Comparison of ENCODE assay signal across 22 cellular contexts in genomic region chr17:9090641-9091096, GRCh38.
DNase-seq lines count a peak whose midpoint lies in the region; ATAC-seq and TF ChIP-seq lines count a peak whose summit lies in the region.
"Had no signal": no experiment of that assay in that cellular context is flagged by ENCODE, and none has a peak within 500 bp of the region (broad histone marks: within the 10 kb centered on the region; RNA-seq: fewer than 3 reads in every experiment).

No MANE protein-coding gene starts in this region.

- H3K4me1 ChIP-seq in endodermal cell (ENCODE audit: control insufficient read depth, insufficient read depth, low read length) (no peaks in the 10 kb centered on the region), sigmoid colon (peaks cover 0 to 30% (median 5%) of the 10 kb centered on the region in 4 donors), osteoblast (ENCODE audit: insufficient read depth, low read length) (no peaks in the 10 kb centered on the region), left lung (no peaks in the 10 kb centered on the region)
- H3K4me1 ChIP-seq: testis had no signal

- peaks cover 3% of the 10 kb centered on the region for H3K9me3 Mint-ChIP-seq in endodermal cell
- no peaks in the 10 kb centered on the region for H3K9me3 Mint-ChIP-seq in activated T-helper 2 cell treated with anti-CD3 and anti-CD28 coated beads, Interferon-gamma antibody, Interleukin-2, Interleukin-4, amounts not matched to agents 10 μg/mL and 5 μg/mL and 100 μg/mL, durations not matched to agents 14 hours and 24 hours and 36 hours
- H3K9me3 Mint-ChIP-seq: activated CD4-positive, alpha-beta T cell treated with anti-CD3 and anti-CD28 coated beads, Interleukin-2, amount 10 ng/mL, durations not matched to agents 7 days and 5 days; T-helper 2 cell treated with Interferon-gamma antibody and Interleukin-4, amounts not matched to agents 5 μg/mL and 100 μg/mL, for 36 hours had no signal

- no peaks in the 10 kb centered on the region for H3K27me3 Mint-ChIP-seq in endodermal cell (ENCODE audit: insufficient read depth)
- H3K27me3 Mint-ChIP-seq in activated T-helper 2 cell treated with anti-CD3 and anti-CD28 coated beads, Interferon-gamma antibody, Interleukin-2, Interleukin-4, amounts not matched to agents 10 μg/mL and 5 μg/mL and 100 μg/mL, durations not matched to agents 14 hours and 24 hours and 36 hours (ENCODE audit: low read depth): no peaks in the 10 kb centered on the region
- H3K27me3 Mint-ChIP-seq: activated CD4-positive, alpha-beta T cell treated with anti-CD3 and anti-CD28 coated beads, Interleukin-2, amount 10 ng/mL, durations not matched to agents 7 days and 5 days had no signal

- DNase-seq in H7: peak; percentile 22
- peak; percentile 36 for DNase-seq in endodermal cell
- peak; percentile 3 for DNase-seq in iPS-NIHi7 (ENCODE audit: extremely low spot score)
- DNase-seq in sigmoid colon: peak; percentile 70
- no peak for DNase-seq in osteoblast (ENCODE audit: insufficient read length, low spot score, missing footprints)
- no peak for DNase-seq in activated T-helper 2 cell treated with anti-CD3 and anti-CD28 coated beads, Interferon-gamma antibody, Interleukin-2, Interleukin-4, amounts not matched to agents 10 μg/mL and 5 μg/mL and 100 μg/mL, durations not matched to agents 14 hours and 24 hours and 36 hours (ENCODE audit: low spot score)
- DNase-seq in left lung: no peak
- DNase-seq: activated CD4-positive, alpha-beta T cell treated with anti-CD3 and anti-CD28 coated beads, Interleukin-2, amount 10 ng/mL, durations not matched to agents 7 days and 5 days; activated CD8-positive, alpha-beta memory T cell treated with anti-CD3 and anti-CD28 coated beads, Interleukin-2, amount 50 U/mL, for 4 hours; brain microvascular endothelial cell; cortex of kidney; NCI-H1436; NCI-H2171; NCI-H69; pancreas; RPMI8226; testis had no signal

- no peaks in the 10 kb centered on the region for H3K36me3 ChIP-seq in H7 (replicated peaks; ENCODE audit: control insufficient read depth, insufficient read depth, low read length)
- H3K36me3 ChIP-seq in endodermal cell (ENCODE audit: control insufficient read depth, insufficient read depth, low read length): peaks cover 22% of the 10 kb centered on the region
- no peaks in the 10 kb centered on the region for H3K36me3 ChIP-seq in sigmoid colon
- no peaks in the 10 kb centered on the region for H3K36me3 ChIP-seq in osteoblast (ENCODE audit: insufficient read depth, low read length)
- no peaks in the 10 kb centered on the region for H3K36me3 ChIP-seq in left lung
- H3K36me3 ChIP-seq: brain microvascular endothelial cell, pancreas had no signal

- TF ChIP-seq CTCF in endodermal cell (conservative IDR thresholded peaks at IDR 0.05): no peak
- TF ChIP-seq CTCF in sigmoid colon (IDR thresholded peaks at IDR 0.05): no peak
- no peak for TF ChIP-seq CTCF in osteoblast (IDR thresholded peaks at IDR 0.05; ENCODE audit: extremely low read depth, low read depth, low read length)
- TF ChIP-seq CTCF in left lung (IDR thresholded peaks at IDR 0.05): no peak

- H3K4me3 ChIP-seq in H7 (ENCODE audit: insufficient read depth, low read depth, low read length): no peak overlapping the region
- no peak overlapping the region for H3K4me3 ChIP-seq in endodermal cell (ENCODE audit: low read length)
- peak overlapping the region in 1 of 4 donors; percentile 7 for H3K4me3 ChIP-seq in sigmoid colon
- no peak overlapping the region for H3K4me3 ChIP-seq in osteoblast (ENCODE audit: insufficient read depth, low read length)
- H3K4me3 ChIP-seq in left lung: no peak overlapping the region
- H3K4me3 ChIP-seq: lung, pancreas, testis had no signal

- no peak overlapping the region for H3K4me3 Mint-ChIP-seq in endodermal cell
- no peak overlapping the region for H3K4me3 Mint-ChIP-seq in activated T-helper 2 cell treated with anti-CD3 and anti-CD28 coated beads, Interferon-gamma antibody, Interleukin-2, Interleukin-4, amounts not matched to agents 10 μg/mL and 5 μg/mL and 100 μg/mL, durations not matched to agents 14 hours and 24 hours and 36 hours (ENCODE audit: low read depth)
- H3K4me3 Mint-ChIP-seq: activated CD4-positive, alpha-beta T cell treated with anti-CD3 and anti-CD28 coated beads, Interleukin-2, amount 10 ng/mL, durations not matched to agents 7 days and 5 days; T-helper 2 cell treated with Interferon-gamma antibody and Interleukin-4, amounts not matched to agents 5 μg/mL and 100 μg/mL, for 36 hours had no signal

- H3K36me3 Mint-ChIP-seq in endodermal cell (ENCODE audit: low read depth): peaks cover 12% of the 10 kb centered on the region
- H3K36me3 Mint-ChIP-seq in activated T-helper 2 cell treated with anti-CD3 and anti-CD28 coated beads, Interferon-gamma antibody, Interleukin-2, Interleukin-4, amounts not matched to agents 10 μg/mL and 5 μg/mL and 100 μg/mL, durations not matched to agents 14 hours and 24 hours and 36 hours (ENCODE audit: low read depth): no peaks in the 10 kb centered on the region

- intact Hi-C loops in sigmoid colon (cut with DNase I) (loop anchor here (5.0 kb wide), 1 partner anchor 68 kb away; the partner anchor contains the start of gene NTN1), left lung (cut with DNase I) (no loop called here)
- intact Hi-C loops in activated T-helper 2 cell treated with anti-CD3 and anti-CD28 coated beads, Interferon-gamma antibody, Interleukin-2, Interleukin-4, amounts not matched to agents 10 μg/mL and 5 μg/mL and 100 μg/mL, durations not matched to agents 14 hours and 24 hours and 36 hours (cut with micrococcal nuclease): no loop called here

- H3K9me3 ChIP-seq in endodermal cell (ENCODE audit: control insufficient read depth, low read length) (peaks cover 4% of the 10 kb centered on the region), sigmoid colon (no peaks in the 10 kb centered on the region), osteoblast (ENCODE audit: low read depth, low read length) (no peaks in the 10 kb centered on the region), left lung (no peaks in the 10 kb centered on the region)
- H3K9me3 ChIP-seq: pancreas, testis had no signal

- whole genome bisulfite sequencing in endodermal cell (ENCODE audit: insufficient coverage in 1 of 2, insufficient read length in 1 of 2), 2 experiments: 0 to 83% methylated on average over 1 to 9 of the region's 9 CpGs
- 84 to 85% methylated on average over 9 of the region's 9 CpGs for WGBS in sigmoid colon, 2 donors

- H3K27ac Mint-ChIP-seq in endodermal cell: no peak overlapping the region
- no peak overlapping the region for H3K27ac Mint-ChIP-seq in activated T-helper 2 cell treated with anti-CD3 and anti-CD28 coated beads, Interferon-gamma antibody, Interleukin-2, Interleukin-4, amounts not matched to agents 10 μg/mL and 5 μg/mL and 100 μg/mL, durations not matched to agents 14 hours and 24 hours and 36 hours
- H3K27ac Mint-ChIP-seq: activated CD4-positive, alpha-beta T cell treated with anti-CD3 and anti-CD28 coated beads, Interleukin-2, amount 10 ng/mL, durations not matched to agents 7 days and 5 days; T-helper 2 cell treated with Interferon-gamma antibody and Interleukin-4, amounts not matched to agents 5 μg/mL and 100 μg/mL, for 36 hours had no signal

- H3K79me2 ChIP-seq in osteoblast (ENCODE audit: insufficient read depth, low read length): no peaks in the 10 kb centered on the region

- H3K4me1 Mint-ChIP-seq in endodermal cell: peaks cover 6% of the 10 kb centered on the region
- no peaks in the 10 kb centered on the region for H3K4me1 Mint-ChIP-seq in activated T-helper 2 cell treated with anti-CD3 and anti-CD28 coated beads, Interferon-gamma antibody, Interleukin-2, Interleukin-4, amounts not matched to agents 10 μg/mL and 5 μg/mL and 100 μg/mL, durations not matched to agents 14 hours and 24 hours and 36 hours (ENCODE audit: low read depth)
- H3K4me1 Mint-ChIP-seq: activated CD4-positive, alpha-beta T cell treated with anti-CD3 and anti-CD28 coated beads, Interleukin-2, amount 10 ng/mL, durations not matched to agents 7 days and 5 days had no signal

- no peak overlapping the region for H3K4me2 ChIP-seq in osteoblast (ENCODE audit: insufficient read depth, low read length)

- H2AFZ ChIP-seq in osteoblast (ENCODE audit: low read length): no peak overlapping the region

- no peak overlapping the region for H3K9ac ChIP-seq in endodermal cell (ENCODE audit: extremely low read depth, low read length, poor library complexity, severe bottlenecking)

- TF ChIP-seq POLR2A in sigmoid colon (IDR thresholded peaks at IDR 0.05): no peak

- TF ChIP-seq EP300 in sigmoid colon (IDR thresholded peaks at IDR 0.05): no peak

- no peak for ATAC-seq in GM21515 (IDR thresholded peaks at IDR 0.05; ENCODE audit: unreplicated experiment)
- ATAC-seq in left lung: no peak
- ATAC-seq: pancreas, SK-N-SH treated with all-trans-retinoic acid at 6 μM for 48 hours had no signal

- H3K27ac ChIP-seq in endodermal cell (ENCODE audit: low read depth, low read length) (no peak overlapping the region), sigmoid colon (peak overlapping the region; percentile 73 to 76 (median 74)), osteoblast (ENCODE audit: low read depth, low read length) (no peak overlapping the region), left lung (no peak overlapping the region)
- H3K27ac ChIP-seq: brain microvascular endothelial cell, pancreas, testis, VCaP had no signal

- no peaks in the 10 kb centered on the region for H4K20me1 ChIP-seq in osteoblast (ENCODE audit: insufficient read depth, low read length)

- H3K27me3 ChIP-seq in H7 (ENCODE audit: control insufficient read depth, insufficient read depth, low read length) (no peaks in the 10 kb centered on the region), endodermal cell (ENCODE audit: control insufficient read depth, insufficient read depth, low read length, poor library complexity, severe bottlenecking) (no peaks in the 10 kb centered on the region), sigmoid colon (no peaks in the 10 kb centered on the region), osteoblast (ENCODE audit: insufficient read depth, low read length) (no peaks in the 10 kb centered on the region), left lung (peaks cover 0 to 6% of the 10 kb centered on the region in 2 donors)
- H3K27me3 ChIP-seq: brain microvascular endothelial cell, pancreas, testis had no signal

Comparison
In these comparisons a context has a peak if more than half of its experiments do, and no peak if none do; other contexts are left out.
1. DNase-seq: peak in H7 (single experiment), endodermal cell (single experiment), iPS-NIHi7 (single experiment) and sigmoid colon (single experiment); none in osteoblast (single experiment), activated T-helper 2 cell treated with anti-CD3 and anti-CD28 coated beads, Interferon-gamma antibody, Interleukin-2, Interleukin-4, amounts not matched to agents 10 μg/mL and 5 μg/mL and 100 μg/mL, durations not matched to agents 14 hours and 24 hours and 36 hours (single experiment) and left lung (0 of 2).
2. H3K27ac ChIP-seq: peak in sigmoid colon (4 of 4); none in endodermal cell (single experiment), osteoblast (single experiment) and left lung (0 of 2).